ENCODE assay signal across 9 cellular contexts in the genomic region with DNA sequence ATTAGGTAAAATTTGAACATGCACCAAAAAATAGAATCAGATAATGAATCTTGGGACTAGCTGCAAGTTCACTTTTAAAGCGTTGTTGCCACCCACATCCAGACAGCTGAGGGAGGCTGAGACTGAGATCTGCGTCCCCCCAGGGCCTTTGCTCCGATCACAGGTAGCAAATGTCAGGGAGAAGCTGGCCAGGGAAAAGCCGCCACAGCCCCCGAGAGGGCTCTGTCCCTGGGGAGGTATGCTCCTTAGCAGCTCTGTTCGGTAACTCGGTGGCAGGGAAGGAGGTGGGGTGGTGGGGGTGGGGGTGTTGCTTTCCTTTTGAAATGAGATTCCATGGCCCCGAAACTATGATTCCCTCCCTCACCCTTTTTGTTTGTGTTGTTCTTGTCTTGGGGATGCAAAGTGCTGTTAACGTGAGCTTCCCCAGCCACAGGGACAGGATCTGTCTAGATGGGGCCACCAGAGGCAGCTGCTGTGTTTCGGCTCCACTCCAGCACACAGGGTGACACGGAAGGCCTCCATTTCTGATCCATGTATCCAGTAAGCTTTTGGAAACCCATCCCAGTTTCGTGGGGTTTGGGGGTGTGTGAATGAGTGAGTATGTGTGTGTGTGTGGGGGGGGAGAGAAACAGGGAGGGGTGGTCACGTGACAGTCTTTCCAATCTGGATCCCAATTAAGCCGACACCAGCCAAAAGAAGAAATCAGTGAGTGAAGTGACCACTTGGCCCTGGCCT. TPM values are rescaled to one million over a fixed set of nuclear protein-coding genes. Genes with fewer than 3 reads are reported as not detected.
A peak's percentile ranks its signal among the peaks of the same experiment; 100 is the strongest.
DNase-seq lines count a peak whose midpoint lies in the region; ATAC-seq, FAIRE-seq and TF ChIP-seq lines count a peak whose summit lies in the region.
"Had no signal": no experiment of that assay in that cellular context is flagged by ENCODE, and none has a peak within 500 bp of the region (broad histone marks: within the 10 kb centered on the region; RNA-seq: fewer than 3 reads in every experiment).

No MANE protein-coding gene starts in this region.

- H3K9me3 ChIP-seq in right atrium auricular region (no peaks in the 10 kb centered on the region), sigmoid colon (no peaks in the 10 kb centered on the region)

- DNase-seq in H7 (peak; percentile 43), activated B cell treated with CpG ODN at 0.5 μM for 24 hours (no peak), right atrium auricular region (ENCODE audit: low spot score) (no peak), sigmoid colon (no peak), NCI-H1694 treated with DMSO at 0.1 percent for 48 hours (lab: John Stamatoyannopoulos, UW) (no peak), ACHN (no peak), H54 (ENCODE audit: insufficient read length, low spot score) (no peak), NCI-H1048 (lab: John Stamatoyannopoulos, UW) (no peak)
- DNase-seq: activated effector memory CD4-positive, alpha-beta T cell treated with anti-CD3 and anti-CD28 coated beads, Interleukin-2, amount 50 U/mL, for 16 hours had no signal

- peak overlapping the region; percentile 13 for H3K4me3 Mint-ChIP-seq in activated B cell treated with CpG ODN at 0.5 μM for 24 hours

- no peaks in the 10 kb centered on the region for H3K9me3 Mint-ChIP-seq in activated B cell treated with CpG ODN at 0.5 μM for 24 hours

- H3K36me3 Mint-ChIP-seq in activated B cell treated with CpG ODN at 0.5 μM for 24 hours (ENCODE audit: low read depth): no peaks in the 10 kb centered on the region

- TF ChIP-seq EP300 in sigmoid colon (IDR thresholded peaks at IDR 0.05): no peak

- TF ChIP-seq POLR2A in sigmoid colon (IDR thresholded peaks at IDR 0.05) (no peak), H54 (IDR thresholded peaks at IDR 0.05; ENCODE audit: low read depth, low read length) (no peak)

- H3K4me1 Mint-ChIP-seq in activated B cell treated with CpG ODN at 0.5 μM for 24 hours: peaks cover 7% of the 10 kb centered on the region

- H3K27ac ChIP-seq in right atrium auricular region: no peak overlapping the region
- H3K27ac ChIP-seq in sigmoid colon: no peak overlapping the region

- FAIRE-seq in H54 (lab: Jason Lieb, UNC): no peak

- no peak overlapping the region for H3K27ac Mint-ChIP-seq in activated B cell treated with CpG ODN at 0.5 μM for 24 hours

- in situ Hi-C loops in ACHN (cut with HindIII; ENCODE audit: low pct_ligation_motif_present, low pct_unique_long_range_greater_than_20kb, low sequenced_read_pairs): no loop called here

- peaks cover 0 to 18% of the 10 kb centered on the region in 2 donors for H3K4me1 ChIP-seq in right atrium auricular region
- peaks cover 0 to 21% (median 20%) of the 10 kb centered on the region in 4 donors for H3K4me1 ChIP-seq in sigmoid colon

- H3K36me3 ChIP-seq in H7 (replicated peaks; ENCODE audit: control insufficient read depth, insufficient read depth, low read length) (no peaks in the 10 kb centered on the region), right atrium auricular region (no peaks in the 10 kb centered on the region), sigmoid colon (no peaks in the 10 kb centered on the region)

- H3K27me3 ChIP-seq in H7 (ENCODE audit: control insufficient read depth, insufficient read depth, low read length): peaks cover 56% of the 10 kb centered on the region
- peaks cover 0 to 17% of the 10 kb centered on the region in 2 donors for H3K27me3 ChIP-seq in right atrium auricular region
- H3K27me3 ChIP-seq in sigmoid colon: peaks cover 6 to 73% (median 49%) of the 10 kb centered on the region in 3 donors

- H3K27me3 Mint-ChIP-seq in activated B cell treated with CpG ODN at 0.5 μM for 24 hours: peaks cover 67% of the 10 kb centered on the region

- CTCF ChIA-PET in activated B cell treated with CpG ODN at 0.5 μM for 24 hours (lab: Charles Lee): no interaction called here

- POLR2A ChIA-PET in activated B cell treated with CpG ODN at 0.5 μM for 24 hours (lab: Charles Lee): interaction anchor here (0.6 kb wide), 1 partner anchor 19 kb away, joined by 7 read pairs; no protein-coding TSS in a partner anchor

- WGBS in sigmoid colon, 2 donors: 13 to 21% methylated on average over 14 of the region's 14 CpGs

- intact Hi-C loops in activated B cell treated with CpG ODN at 0.5 μM for 24 hours (cut with micrococcal nuclease): no loop called here
- intact Hi-C loops in sigmoid colon (cut with DNase I): no loop called here

- TF ChIP-seq CTCF in activated B cell treated with CpG ODN at 0.5 μM for 24 hours (IDR thresholded peaks at IDR 0.05) (no peak), right atrium auricular region (IDR thresholded peaks at IDR 0.05) (no peak), sigmoid colon (IDR thresholded peaks at IDR 0.05) (no peak)

- H3K4me3 ChIP-seq in H7 (ENCODE audit: insufficient read depth, low read depth, low read length) (peak overlapping the region; percentile 54), right atrium auricular region (peak overlapping the region; percentile 28 to 50), sigmoid colon (peak overlapping the region in 3 of 4 donors; percentile 34 to 50 (median 41))

- ATAC-seq in activated B cell treated with CpG ODN at 0.5 μM for 24 hours (ENCODE audit: low read depth): no peak

RNA-seq across cellular contexts. Expression of gene MINAR1, which starts 1.1 kb away (rescaled TPM):
- 1.0 and 1.1 TPM in 2 replicates for total RNA-seq in H7 (2014; rRNA removed; shearing (Covaris generic))
- total RNA-seq in activated B cell treated with CpG ODN at 0.5 μM for 24 hours (0.42 and 0.46 TPM in 2 replicates), right atrium auricular region (under 1 TPM; 0.07 to 0.20 TPM), sigmoid colon (under 1 TPM; 0.14 to 0.36 (median 0.22) TPM)
- polyA plus RNA-seq in sigmoid colon: under 1 TPM in 1 of 3 donors, not detected in 2; 0.16 TPM
